Comparison of ENCODE assay signal across 8 cellular contexts in the genomic region with DNA sequence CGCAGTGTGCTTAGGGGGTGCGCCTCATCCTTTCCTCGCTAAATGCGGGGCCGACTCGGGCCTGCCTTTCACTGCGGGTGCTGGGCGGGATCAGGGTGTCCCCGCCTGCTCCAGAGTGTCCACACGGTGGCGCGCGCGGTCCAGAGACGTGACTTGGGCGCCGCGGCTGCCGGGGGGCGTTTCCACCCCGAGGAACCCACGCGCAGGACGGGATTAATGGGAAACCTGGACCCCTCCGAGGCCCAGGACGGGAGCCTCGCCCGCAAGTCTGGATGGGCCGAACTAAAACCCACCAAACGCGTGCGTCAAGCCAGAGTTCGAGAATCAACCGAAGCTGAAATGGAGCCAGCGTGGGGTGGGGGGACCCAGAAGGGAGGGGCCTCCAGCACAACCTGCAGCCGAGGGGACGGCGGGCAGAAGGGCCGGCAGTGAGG.
DNase-seq lines count a peak whose midpoint lies in the region.

No MANE protein-coding gene starts in this region.

- H3K4me3 ChIP-seq in SJSA1 (peak overlapping the region; percentile 44), neuron (ENCODE audit: low read length) (peak overlapping the region; percentile 76), stomach smooth muscle (ENCODE audit: low read length in 2 of 2) (peak overlapping the region; percentile 68 to 77)

- in situ Hi-C loops in KBM-7 (cut with MboI; ENCODE audit: low pct_unique_long_range_greater_than_20kb, low sequenced_read_pairs), result loop anchor here (25.0 kb wide), 1 partner anchor 1017 kb away; a partner anchor contains a TSS

- peak; percentile 60 for DNase-seq in NK-92 treated with Interleukin-12 subunit alpha and Interleukin-12 subunit beta, amount 100 ng/mL, for 24 hours (lab: John Stamatoyannopoulos, UW)
- DNase-seq in NK-92 (lab: John Stamatoyannopoulos, UW; ENCODE audit: unreplicated experiment), result no peak
- peak; percentile 79 for DNase-seq in KBM-7
- peak; percentile 85 to 90 for DNase-seq in SJSA1 (ENCODE audit: low read depth in 1 of 2, low spot score in 2 of 2)
- peak; percentile 68 to 86 (median 80) for DNase-seq in activated naive CD4-positive, alpha-beta T cell (lab: John Stamatoyannopoulos, UW)
- DNase-seq in foreskin melanocyte, result peak; percentile 66

- H3K9me3 ChIP-seq in SJSA1 (replicated peaks), result no peaks in the 10 kb centered on the region
- H3K9me3 ChIP-seq in neuron (ENCODE audit: low read length), result no peaks in the 10 kb centered on the region
- H3K9me3 ChIP-seq in stomach smooth muscle (ENCODE audit: control insufficient read depth in 2 of 2, low read length in 2 of 2), result peaks cover 0 to 4% of the 10 kb centered on the region in 2 donors

- peak overlapping the region; percentile 63 to 76 for H3K9ac ChIP-seq in stomach smooth muscle (ENCODE audit: low read length in 2 of 2)

- H3K4me1 ChIP-seq in SJSA1 (replicated peaks), result peaks cover 45% of the 10 kb centered on the region
- H3K4me1 ChIP-seq in neuron (ENCODE audit: insufficient read depth, low read length), result peaks cover 14% of the 10 kb centered on the region
- peaks cover 27% of the 10 kb centered on the region for H3K4me1 ChIP-seq in stomach smooth muscle (ENCODE audit: control insufficient read depth, insufficient read depth, low read length)

- H2AFZ ChIP-seq in neuron (ENCODE audit: low read depth, low read length), result peak overlapping the region; percentile 99

- H3K27me3 ChIP-seq in SJSA1 (replicated peaks) (no peaks in the 10 kb centered on the region), neuron (ENCODE audit: insufficient read depth, low read length) (peaks cover 13% of the 10 kb centered on the region), stomach smooth muscle (ENCODE audit: control insufficient read depth in 1 of 2, insufficient read depth in 2 of 2, low read length in 2 of 2) (no peaks in the 10 kb centered on the region)

- H3K27ac ChIP-seq in SJSA1 (peak overlapping the region; percentile 75), stomach smooth muscle (ENCODE audit: low read length) (peak overlapping the region; percentile 80)

- H3K36me3 ChIP-seq in SJSA1 (no peaks in the 10 kb centered on the region), neuron (ENCODE audit: insufficient read depth, low read length) (no peaks in the 10 kb centered on the region), stomach smooth muscle (ENCODE audit: control insufficient read depth in 2 of 2, insufficient read depth in 2 of 2, low read length in 2 of 2) (no peaks in the 10 kb centered on the region)
